34 cellular contexts compared by ENCODE assay signal in genomic region chr14:48546996-48547395, GRCh38.
A peak's percentile ranks its signal among the peaks of the same experiment; 100 is the strongest.
DNase-seq lines count a peak whose midpoint lies in the region; ATAC-seq and TF ChIP-seq lines count a peak whose summit lies in the region.
"Had no signal": no experiment of that assay in that cellular context is flagged by ENCODE, and none has a peak within 500 bp of the region (broad histone marks: within the 10 kb centered on the region; RNA-seq: fewer than 3 reads in every experiment).

No MANE protein-coding gene starts in this region.

- H3K4me3 Mint-ChIP-seq in activated CD4-positive, alpha-beta memory T cell treated with anti-CD3 and anti-CD28 coated beads for 36 hours: no peak overlapping the region
- no peak overlapping the region for H3K4me3 Mint-ChIP-seq in activated naive CD4-positive, alpha-beta T cell treated with anti-CD3 and anti-CD28 coated beads for 36 hours
- H3K4me3 Mint-ChIP-seq: activated CD8-positive, alpha-beta memory T cell treated with anti-CD3 and anti-CD28 coated beads, Interleukin-2, amount 10 ng/mL, durations not matched to agents 7 days and 5 days; activated T-cell treated with anti-CD3 and anti-CD28 coated beads, Interleukin-2, amount 50 U/mL, for 72 hours; CD4-positive, alpha-beta memory T cell; HFFc6; nephron had no signal

- no peaks in the 10 kb centered on the region for H3K9me2 ChIP-seq in Karpas-422 (replicated peaks; ENCODE audit: insufficient read depth, low read length)

- intact Hi-C loops in activated CD4-positive, alpha-beta memory T cell treated with anti-CD3 and anti-CD28 coated beads for 36 hours (cut with micrococcal nuclease): no loop called here
- intact Hi-C loops in activated naive CD4-positive, alpha-beta T cell treated with anti-CD3 and anti-CD28 coated beads for 36 hours (cut with micrococcal nuclease): no loop called here

- peak; percentile 12 for DNase-seq in GM13977 (ENCODE audit: low spot score)
- DNase-seq in Karpas-422: no peak
- DNase-seq in activated CD4-positive, alpha-beta memory T cell treated with anti-CD3 and anti-CD28 coated beads for 36 hours: no peak
- DNase-seq in SIG-M5 (lab: John Stamatoyannopoulos, UW): no peak
- DNase-seq in activated naive CD4-positive, alpha-beta T cell treated with anti-CD3 and anti-CD28 coated beads for 36 hours: no peak
- DNase-seq: activated CD4-positive, alpha-beta T cell treated with anti-CD3 and anti-CD28 coated beads for 48 hours; activated CD8-positive, alpha-beta memory T cell treated with anti-CD3 and anti-CD28 coated beads, Interleukin-2, amount 10 ng/mL, durations not matched to agents 7 days and 5 days; activated naive CD4-positive, alpha-beta T cell; activated T-cell treated with anti-CD3 and anti-CD28 coated beads, Interleukin-2, amount 50 U/mL, for 72 hours; adrenal gland; body of pancreas; CD4-positive, alpha-beta memory T cell; gastrocnemius medialis; GM23248; HFFc6; mammary epithelial cell; MM.1S; NCI-H2029 treated with DMSO at 0.1 percent for 48 hours; NCI-H510A treated with DMSO at 0.1 percent for 48 hours; retina; SHP77 treated with DMSO at 0.1 percent for 48 hours; small intestine; stimulated activated CD4-positive, alpha-beta T cell treated with anti-CD3 and anti-CD28 coated beads, Interleukin-1b, Interleukin-23, amount 100 ng/mL, for 48 hours; stimulated activated CD8-positive, alpha-beta memory T cell treated with anti-CD3 and anti-CD28 coated beads, Interleukin-4, amount 100 ng/mL, for 48 hours; T1000; tibial artery; WERI-Rb-1 had no signal

- ATAC-seq in HG02588 (IDR thresholded peaks at IDR 0.05; ENCODE audit: unreplicated experiment): peak; percentile 54
- ATAC-seq in HG03159 (IDR thresholded peaks at IDR 0.05; ENCODE audit: unreplicated experiment): peak; percentile 83
- ATAC-seq: A549; activated CD8-positive, alpha-beta memory T cell treated with anti-CD3 and anti-CD28 coated beads, Interleukin-2, amount 10 ng/mL, durations not matched to agents 7 days and 5 days; activated T-cell treated with anti-CD3 and anti-CD28 coated beads, Interleukin-2, amount 50 U/mL, for 72 hours; body of pancreas; gastrocnemius medialis; K562 had no signal

- H3K36me3 ChIP-seq in KMS-11 (ENCODE audit: insufficient read depth) (no peaks in the 10 kb centered on the region), Karpas-422 (ENCODE audit: insufficient read depth, low read length) (no peaks in the 10 kb centered on the region)
- H3K36me3 ChIP-seq: adrenal gland, gastrocnemius medialis, tibial artery, WERI-Rb-1 had no signal

- peaks cover 5% of the 10 kb centered on the region for H3K9me3 Mint-ChIP-seq in activated CD4-positive, alpha-beta memory T cell treated with anti-CD3 and anti-CD28 coated beads for 36 hours
- H3K9me3 Mint-ChIP-seq in activated naive CD4-positive, alpha-beta T cell treated with anti-CD3 and anti-CD28 coated beads for 36 hours: peaks cover 11% of the 10 kb centered on the region
- H3K9me3 Mint-ChIP-seq: nephron had no signal

- no peaks in the 10 kb centered on the region for H4K20me1 ChIP-seq in KMS-11 (ENCODE audit: insufficient read depth)
- H4K20me1 ChIP-seq in Karpas-422 (ENCODE audit: insufficient read depth, low read depth, low read length): no peaks in the 10 kb centered on the region

- POLR2A ChIA-PET in activated CD4-positive, alpha-beta memory T cell treated with anti-CD3 and anti-CD28 coated beads for 36 hours (lab: Charles Lee): no interaction called here

- CTCF ChIA-PET in activated CD4-positive, alpha-beta memory T cell treated with anti-CD3 and anti-CD28 coated beads for 36 hours (lab: Charles Lee): no interaction called here
- CTCF ChIA-PET in activated naive CD4-positive, alpha-beta T cell treated with anti-CD3 and anti-CD28 coated beads for 36 hours (lab: Charles Lee): no interaction called here

- peaks cover 49% of the 10 kb centered on the region for H3K9me3 ChIP-seq in Karpas-422 (ENCODE audit: low read length)
- H3K9me3 ChIP-seq: A549, adrenal gland, body of pancreas, gastrocnemius medialis had no signal

- 0 out of 2 replicates have a peak overlapping the region, but pooled peaks have one; percentile 13 for H3K4me2 ChIP-seq in KMS-11
- H3K4me2 ChIP-seq in Karpas-422 (ENCODE audit: low read depth, low read length, poor library complexity, severe bottlenecking): no peak overlapping the region
- H3K4me2 ChIP-seq: A549, hepatocyte had no signal

- H3K4me1 ChIP-seq in KMS-11 (ENCODE audit: low read depth, poor library complexity, severe bottlenecking) (peaks cover 19% of the 10 kb centered on the region), Karpas-422 (ENCODE audit: low read length) (no peaks in the 10 kb centered on the region)
- H3K4me1 ChIP-seq: A549, adrenal gland, body of pancreas, gastrocnemius medialis, tibial artery had no signal

- no peaks in the 10 kb centered on the region for H3K36me3 Mint-ChIP-seq in activated CD4-positive, alpha-beta memory T cell treated with anti-CD3 and anti-CD28 coated beads for 36 hours
- no peaks in the 10 kb centered on the region for H3K36me3 Mint-ChIP-seq in activated naive CD4-positive, alpha-beta T cell treated with anti-CD3 and anti-CD28 coated beads for 36 hours (ENCODE audit: low read depth)
- H3K36me3 Mint-ChIP-seq: activated CD8-positive, alpha-beta memory T cell treated with anti-CD3 and anti-CD28 coated beads, Interleukin-2, amount 10 ng/mL, durations not matched to agents 7 days and 5 days; CD4-positive, alpha-beta memory T cell had no signal

- H3K27me3 ChIP-seq in KMS-11 (ENCODE audit: insufficient read depth, low read depth) (no peaks in the 10 kb centered on the region), Karpas-422 (ENCODE audit: low read length) (no peaks in the 10 kb centered on the region)
- H3K27me3 ChIP-seq: adrenal gland, body of pancreas, gastrocnemius medialis, hepatocyte, tibial artery had no signal

- H3K9ac ChIP-seq in KMS-11 (peak overlapping the region; percentile 13; the same call in 1 of the 2 replicates), Karpas-422 (ENCODE audit: low read length) (no peak overlapping the region)
- H3K9ac ChIP-seq: GM23248 had no signal

- H2AFZ ChIP-seq in KMS-11 (ENCODE audit: low read depth) (peak overlapping the region; percentile 12; the same call in 1 of the 2 replicates), Karpas-422 (ENCODE audit: low read length) (no peak overlapping the region)
- H2AFZ ChIP-seq: GM23248, hepatocyte had no signal

- in situ Hi-C loops in GM13977 (cut with MboI; ENCODE audit: low pct_unique_long_range_greater_than_20kb, low sequenced_read_pairs, unreplicated experiment): no loop called here

- no peaks in the 10 kb centered on the region for H3K4me1 Mint-ChIP-seq in activated CD4-positive, alpha-beta memory T cell treated with anti-CD3 and anti-CD28 coated beads for 36 hours (ENCODE audit: low read depth)
- H3K4me1 Mint-ChIP-seq in activated naive CD4-positive, alpha-beta T cell treated with anti-CD3 and anti-CD28 coated beads for 36 hours (ENCODE audit: low read depth): no peaks in the 10 kb centered on the region
- H3K4me1 Mint-ChIP-seq: activated CD8-positive, alpha-beta memory T cell treated with anti-CD3 and anti-CD28 coated beads, Interleukin-2, amount 10 ng/mL, durations not matched to agents 7 days and 5 days; CD4-positive, alpha-beta memory T cell; nephron had no signal

- H3K79me2 ChIP-seq in KMS-11 (ENCODE audit: insufficient read depth, low read depth): no peaks in the 10 kb centered on the region
- no peaks in the 10 kb centered on the region for H3K79me2 ChIP-seq in Karpas-422 (ENCODE audit: low read length)
- H3K79me2 ChIP-seq: hepatocyte had no signal

- peak overlapping the region; percentile 37 for H3K27ac ChIP-seq in KMS-11
- no peak overlapping the region for H3K27ac ChIP-seq in Karpas-422 (ENCODE audit: low read length)
- H3K27ac ChIP-seq: A549, adrenal gland, body of pancreas, gastrocnemius medialis, GM23248, hepatocyte, tibial artery, WERI-Rb-1 had no signal

- no peak overlapping the region for H3K27ac Mint-ChIP-seq in activated CD4-positive, alpha-beta memory T cell treated with anti-CD3 and anti-CD28 coated beads for 36 hours
- no peak overlapping the region for H3K27ac Mint-ChIP-seq in activated naive CD4-positive, alpha-beta T cell treated with anti-CD3 and anti-CD28 coated beads for 36 hours
- H3K27ac Mint-ChIP-seq: activated CD8-positive, alpha-beta memory T cell treated with anti-CD3 and anti-CD28 coated beads, Interleukin-2, amount 10 ng/mL, durations not matched to agents 7 days and 5 days; activated T-cell treated with anti-CD3 and anti-CD28 coated beads, Interleukin-2, amount 50 U/mL, for 72 hours; CD4-positive, alpha-beta memory T cell; HFFc6; nephron had no signal

- TF ChIP-seq CTCF in GM13977 (IDR thresholded peaks at IDR 0.05; ENCODE audit: extremely low read depth, insufficient read depth, missing control alignments) (no peak), KMS-11 (conservative IDR thresholded peaks at IDR 0.05; ENCODE audit: low read depth, low read length) (no peak)

- no peaks in the 10 kb centered on the region for H3K27me3 Mint-ChIP-seq in activated CD4-positive, alpha-beta memory T cell treated with anti-CD3 and anti-CD28 coated beads for 36 hours
- no peaks in the 10 kb centered on the region for H3K27me3 Mint-ChIP-seq in activated naive CD4-positive, alpha-beta T cell treated with anti-CD3 and anti-CD28 coated beads for 36 hours (ENCODE audit: low read depth)
- H3K27me3 Mint-ChIP-seq: activated CD8-positive, alpha-beta memory T cell treated with anti-CD3 and anti-CD28 coated beads, Interleukin-2, amount 10 ng/mL, durations not matched to agents 7 days and 5 days; CD4-positive, alpha-beta memory T cell had no signal

- H3K4me3 ChIP-seq in KMS-11 (IDR thresholded peaks at IDR 0.05; ENCODE audit: insufficient read depth, low read depth, low read length): no peak overlapping the region
- H3K4me3 ChIP-seq in Karpas-422 (ENCODE audit: low read length): no peak overlapping the region
- H3K4me3 ChIP-seq: A549, adrenal gland, body of pancreas, gastrocnemius medialis, GM23248, hepatocyte, K562, tibial artery had no signal
